Comparison of ENCODE assay signal across 30 cellular contexts in the genomic region with DNA sequence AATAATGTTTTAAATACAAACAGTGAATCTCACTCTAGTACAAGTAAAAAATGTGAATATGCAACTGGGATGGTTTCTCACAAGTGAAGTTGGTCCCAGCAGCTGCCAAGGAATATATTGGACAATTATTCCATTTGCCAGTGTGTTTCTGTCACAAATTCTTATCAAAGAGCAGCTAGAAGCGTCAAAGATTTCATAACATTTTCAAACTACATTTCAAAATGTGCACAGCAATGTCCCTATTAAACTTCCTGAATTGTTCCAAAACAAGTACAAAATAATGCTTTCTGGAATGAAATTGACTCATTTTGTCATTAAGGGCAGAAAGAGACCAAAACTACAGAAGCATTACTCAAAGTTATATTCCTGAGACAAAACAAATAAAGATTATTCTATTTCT. TPM values are rescaled to one million over a fixed set of nuclear protein-coding genes. Genes with fewer than 3 reads are reported as not detected.
"Had no signal": no experiment of that assay in that cellular context is flagged by ENCODE, and none has a peak within 500 bp of the region (broad histone marks: within the 10 kb centered on the region; RNA-seq: fewer than 3 reads in every experiment).

No MANE protein-coding gene starts in this region.

- H3K4me2 ChIP-seq: neural progenitor cell had no signal

- DNase-seq: hypothalamus; immature natural killer cell; kidney; left colon; left lung; lower lobe of right lung; mammary epithelial cell; mesenchymal stem cell; naive thymus-derived CD8-positive, alpha-beta T cell; nephron progenitor cell; occipital lobe; ovary; right lobe of liver; small intestine; spleen; stimulated activated CD4-positive, alpha-beta T cell treated with anti-CD3 and anti-CD28 coated beads, Interleukin-4, amount 100 ng/mL, for 24 hours; stimulated activated naive CD4-positive, alpha-beta T cell treated with Interleukin-2 at 50 U/mL for 16 hours; stimulated activated naive CD8-positive, alpha-beta T cell treated with anti-CD3 and anti-CD28 coated beads, Interleukin-15, amount 100 ng/mL, for 72 hours; substantia nigra; testis; thyroid gland; transverse colon; upper lobe of left lung had no signal

- H3K4me1 Mint-ChIP-seq: immature natural killer cell; naive thymus-derived CD8-positive, alpha-beta T cell; nephron progenitor cell; neural progenitor cell; stimulated activated memory B cell treated with anti-CD40 and anti-IgM and Interleukin-4, amounts not matched to agents 10 μg/mL and 1 μg/mL and 100 μg/mL, for 72 hours; stimulated activated naive CD8-positive, alpha-beta T cell treated with anti-CD3 and anti-CD28 coated beads, Interleukin-15, amount 100 ng/mL, for 72 hours had no signal

- H2AFZ ChIP-seq: neural progenitor cell had no signal

- FAIRE-seq: islet of Langerhans, kidney, small intestine had no signal

- ATAC-seq: left colon; left lung; lower lobe of right lung; naive thymus-derived CD8-positive, alpha-beta T cell; right lobe of liver; stimulated activated memory B cell treated with anti-CD40 and anti-IgM and Interleukin-4, amounts not matched to agents 10 μg/mL and 1 μg/mL and 100 μg/mL, for 72 hours; stimulated activated naive CD8-positive, alpha-beta T cell treated with anti-CD3 and anti-CD28 coated beads, Interleukin-15, amount 100 ng/mL, for 72 hours had no signal

- H3K9me3 Mint-ChIP-seq: immature natural killer cell; naive thymus-derived CD8-positive, alpha-beta T cell; nephron progenitor cell; neural progenitor cell; stimulated activated memory B cell treated with anti-CD40 and anti-IgM and Interleukin-4, amounts not matched to agents 10 μg/mL and 1 μg/mL and 100 μg/mL, for 72 hours; stimulated activated naive CD8-positive, alpha-beta T cell treated with anti-CD3 and anti-CD28 coated beads, Interleukin-15, amount 100 ng/mL, for 72 hours had no signal

- H3K4me3 Mint-ChIP-seq: immature natural killer cell; naive thymus-derived CD8-positive, alpha-beta T cell; nephron progenitor cell; neural progenitor cell; stimulated activated memory B cell treated with anti-CD40 and anti-IgM and Interleukin-4, amounts not matched to agents 10 μg/mL and 1 μg/mL and 100 μg/mL, for 72 hours; stimulated activated naive CD8-positive, alpha-beta T cell treated with anti-CD3 and anti-CD28 coated beads, Interleukin-15, amount 100 ng/mL, for 72 hours had no signal

- H3K4me1 ChIP-seq: left lung, lower lobe of right lung, right atrium auricular region, spleen, testis, thyroid gland, transverse colon, vagina had no signal

- H3K27ac ChIP-seq: left lung, lower lobe of right lung, neural progenitor cell, neutrophil, ovary, right atrium auricular region, right lobe of liver, spleen, testis, thyroid gland, transverse colon, upper lobe of left lung, vagina had no signal

- H3K27me3 Mint-ChIP-seq: progenitor cell of endocrine pancreas; stimulated activated naive CD8-positive, alpha-beta T cell treated with anti-CD3 and anti-CD28 coated beads, Interleukin-15, amount 100 ng/mL, for 72 hours had no signal

- H3K36me3 ChIP-seq: left lung, lower lobe of right lung, neural progenitor cell, neutrophil, ovary, right atrium auricular region, right lobe of liver, spleen, thyroid gland, transverse colon, upper lobe of left lung, vagina had no signal

- H3K4me3 ChIP-seq: left lung, lower lobe of right lung, neural progenitor cell, ovary, right atrium auricular region, right lobe of liver, spleen, testis, thyroid gland, transverse colon, upper lobe of left lung, vagina had no signal

- H3K9me3 ChIP-seq: left lung, lower lobe of right lung, neutrophil, ovary, right atrium auricular region, right lobe of liver, spleen, testis, thyroid gland, transverse colon, upper lobe of left lung, vagina had no signal

- H3K9ac ChIP-seq: neural progenitor cell had no signal

- H3K27ac Mint-ChIP-seq: immature natural killer cell; naive thymus-derived CD8-positive, alpha-beta T cell; nephron progenitor cell; neural progenitor cell; progenitor cell of endocrine pancreas; stimulated activated memory B cell treated with anti-CD40 and anti-IgM and Interleukin-4, amounts not matched to agents 10 μg/mL and 1 μg/mL and 100 μg/mL, for 72 hours; stimulated activated naive CD8-positive, alpha-beta T cell treated with anti-CD3 and anti-CD28 coated beads, Interleukin-15, amount 100 ng/mL, for 72 hours had no signal

- H3K27me3 ChIP-seq: left lung, neural progenitor cell, neutrophil, ovary, right atrium auricular region, right lobe of liver, testis, thyroid gland, transverse colon, upper lobe of left lung, vagina had no signal

- H3K36me3 Mint-ChIP-seq: immature natural killer cell; naive thymus-derived CD8-positive, alpha-beta T cell; neural progenitor cell; stimulated activated memory B cell treated with anti-CD40 and anti-IgM and Interleukin-4, amounts not matched to agents 10 μg/mL and 1 μg/mL and 100 μg/mL, for 72 hours had no signal

RNA-seq across cellular contexts. Expression of gene GPR176, which starts 38.3 kb away (rescaled TPM):
- total RNA-seq: naive thymus-derived CD8-positive, alpha-beta T cell had no signal
- polyA plus RNA-seq: naive thymus-derived CD8-positive, alpha-beta T cell had no signal
